Comparison of ENCODE assay signal across 23 cellular contexts in the genomic region with DNA sequence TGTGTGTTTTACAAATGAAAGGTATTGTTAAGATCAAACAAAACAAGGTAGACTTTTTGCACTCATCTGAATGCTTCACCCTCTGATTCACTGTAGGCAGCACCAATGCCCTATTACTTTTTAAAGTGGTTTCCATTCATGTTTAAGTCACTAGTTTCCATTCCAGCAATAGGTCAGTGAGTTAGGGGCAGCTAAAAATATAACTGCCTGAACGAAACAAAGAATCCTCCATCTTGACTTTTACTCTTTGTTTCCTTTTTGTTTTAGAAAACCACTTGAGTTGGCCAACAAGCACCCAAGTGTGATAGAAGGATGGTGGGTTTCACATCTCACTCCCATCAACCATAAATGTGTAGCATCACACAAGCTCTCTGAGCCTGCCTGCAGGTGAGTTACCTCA. TPM values are rescaled to one million over a fixed set of nuclear protein-coding genes. Genes with fewer than 3 reads are reported as not detected.
DNase-seq lines count a peak whose midpoint lies in the region; ATAC-seq and TF ChIP-seq lines count a peak whose summit lies in the region.
"Had no signal": no experiment of that assay in that cellular context is flagged by ENCODE, and none has a peak within 500 bp of the region (broad histone marks: within the 10 kb centered on the region; RNA-seq: fewer than 3 reads in every experiment).

No MANE protein-coding gene starts in this region.

- intact Hi-C loops in activated CD8-positive, alpha-beta T cell treated with anti-CD3 and anti-CD28 coated beads for 36 hours (cut with micrococcal nuclease), result no loop called here
- intact Hi-C loops in posterior vena cava (cut with DNase I), result no loop called here

- H3K27ac Mint-ChIP-seq in activated CD8-positive, alpha-beta T cell treated with anti-CD3 and anti-CD28 coated beads for 36 hours, result no peak overlapping the region
- no peak overlapping the region for H3K27ac Mint-ChIP-seq in activated CD8-positive, alpha-beta T cell treated with anti-CD3 and anti-CD28 coated beads, Interleukin-2, amount 10 ng/mL, durations not matched to agents 7 days and 5 days
- H3K27ac Mint-ChIP-seq: B cell had no signal

- POLR2A ChIA-PET in activated CD8-positive, alpha-beta T cell treated with anti-CD3 and anti-CD28 coated beads for 36 hours (lab: Charles Lee), result no interaction called here
- POLR2A ChIA-PET in activated CD8-positive, alpha-beta T cell treated with anti-CD3 and anti-CD28 coated beads, Interleukin-2, amount 10 ng/mL, durations not matched to agents 7 days and 5 days (lab: Charles Lee), result interaction anchor here (0.7 kb wide), 1 partner anchor 1603 kb away, joined by 3 read pairs; no protein-coding TSS in a partner anchor

- no peaks in the 10 kb centered on the region for H3K27me3 ChIP-seq in skeletal muscle tissue (ENCODE audit: control insufficient read depth in 3 of 3, insufficient read depth in 3 of 3, low read length in 3 of 3)
- H3K27me3 ChIP-seq: right lobe of liver, upper lobe of right lung had no signal

- no peak overlapping the region for H3K4me3 ChIP-seq in skeletal muscle tissue (ENCODE audit: low read length in 3 of 3)
- H3K4me3 ChIP-seq: right lobe of liver, upper lobe of right lung had no signal

- no peak for TF ChIP-seq CTCF in activated CD8-positive, alpha-beta T cell treated with anti-CD3 and anti-CD28 coated beads for 36 hours (IDR thresholded peaks at IDR 0.05)

- no peak for DNase-seq in activated CD8-positive, alpha-beta T cell treated with anti-CD3 and anti-CD28 coated beads for 36 hours
- DNase-seq in activated CD8-positive, alpha-beta T cell treated with anti-CD3 and anti-CD28 coated beads, Interleukin-2, amount 10 ng/mL, durations not matched to agents 7 days and 5 days, result no peak
- no peak for DNase-seq in NCI-H2107 treated with DMSO at 0.1 percent for 48 hours (lab: John Stamatoyannopoulos, UW; ENCODE audit: unreplicated experiment)
- DNase-seq in NCI-H2107 (lab: John Stamatoyannopoulos, UW), result no peak
- DNase-seq in posterior vena cava (ENCODE audit: low spot score), result no peak
- DNase-seq: 8988T, activated T-cell treated with anti-CD3 and anti-CD28 coated beads for 4 hours, amygdala, Calu3, caudate nucleus, foreskin fibroblast, H7, kidney, naive B cell, right lobe of liver, upper lobe of right lung had no signal

- no peaks in the 10 kb centered on the region for H3K27me3 Mint-ChIP-seq in activated CD8-positive, alpha-beta T cell treated with anti-CD3 and anti-CD28 coated beads for 36 hours
- H3K27me3 Mint-ChIP-seq in activated CD8-positive, alpha-beta T cell treated with anti-CD3 and anti-CD28 coated beads, Interleukin-2, amount 10 ng/mL, durations not matched to agents 7 days and 5 days (ENCODE audit: low read depth), result no peaks in the 10 kb centered on the region
- H3K27me3 Mint-ChIP-seq: B cell had no signal

- no peak overlapping the region for H3K4me3 Mint-ChIP-seq in activated CD8-positive, alpha-beta T cell treated with anti-CD3 and anti-CD28 coated beads for 36 hours
- no peak overlapping the region for H3K4me3 Mint-ChIP-seq in activated CD8-positive, alpha-beta T cell treated with anti-CD3 and anti-CD28 coated beads, Interleukin-2, amount 10 ng/mL, durations not matched to agents 7 days and 5 days
- H3K4me3 Mint-ChIP-seq: B cell, naive B cell had no signal

- CTCF ChIA-PET in activated CD8-positive, alpha-beta T cell treated with anti-CD3 and anti-CD28 coated beads for 36 hours (lab: Charles Lee), result interaction anchor here (0.9 to 2.0 kb wide), 3 partner anchors 20 to 84 kb away, joined by 3 to 7 read pairs (median 3); no protein-coding TSS in a partner anchor
- CTCF ChIA-PET in activated CD8-positive, alpha-beta T cell treated with anti-CD3 and anti-CD28 coated beads, Interleukin-2, amount 10 ng/mL, durations not matched to agents 7 days and 5 days (lab: Charles Lee), result interaction anchor here (1.2 kb wide), 1 partner anchor 14 kb away, joined by 3 read pairs; no protein-coding TSS in a partner anchor

- no peak overlapping the region for H3K9ac ChIP-seq in skeletal muscle tissue (ENCODE audit: low read depth in 1 of 3, low read length in 3 of 3)

- H3K36me3 Mint-ChIP-seq in activated CD8-positive, alpha-beta T cell treated with anti-CD3 and anti-CD28 coated beads for 36 hours (ENCODE audit: low read depth), result no peaks in the 10 kb centered on the region
- no peaks in the 10 kb centered on the region for H3K36me3 Mint-ChIP-seq in activated CD8-positive, alpha-beta T cell treated with anti-CD3 and anti-CD28 coated beads, Interleukin-2, amount 10 ng/mL, durations not matched to agents 7 days and 5 days (ENCODE audit: low read depth)
- H3K36me3 Mint-ChIP-seq: naive B cell had no signal

- peak; percentile 66 for ATAC-seq in activated CD8-positive, alpha-beta T cell treated with anti-CD3 and anti-CD28 coated beads for 36 hours
- ATAC-seq in activated CD8-positive, alpha-beta T cell treated with anti-CD3 and anti-CD28 coated beads, Interleukin-2, amount 10 ng/mL, durations not matched to agents 7 days and 5 days, result no peak
- ATAC-seq in GM19468 (IDR thresholded peaks at IDR 0.05; ENCODE audit: extremely low read depth, unreplicated experiment) (peak; percentile 46), HG03175 (IDR thresholded peaks at IDR 0.05; ENCODE audit: unreplicated experiment) (peak; percentile 62)
- ATAC-seq: HepG2, right lobe of liver, upper lobe of right lung had no signal

- H3K9me3 ChIP-seq in skeletal muscle tissue (ENCODE audit: control insufficient read depth in 3 of 3, low read length in 3 of 3), result no peaks in the 10 kb centered on the region
- H3K9me3 ChIP-seq: right lobe of liver, upper lobe of right lung had no signal

- H3K4me1 Mint-ChIP-seq in activated CD8-positive, alpha-beta T cell treated with anti-CD3 and anti-CD28 coated beads for 36 hours (ENCODE audit: low read depth), result peaks cover 3% of the 10 kb centered on the region
- no peaks in the 10 kb centered on the region for H3K4me1 Mint-ChIP-seq in activated CD8-positive, alpha-beta T cell treated with anti-CD3 and anti-CD28 coated beads, Interleukin-2, amount 10 ng/mL, durations not matched to agents 7 days and 5 days (ENCODE audit: low read depth)
- H3K4me1 Mint-ChIP-seq: B cell, naive B cell had no signal

- H3K9me3 Mint-ChIP-seq in activated CD8-positive, alpha-beta T cell treated with anti-CD3 and anti-CD28 coated beads for 36 hours, result no peaks in the 10 kb centered on the region
- no peaks in the 10 kb centered on the region for H3K9me3 Mint-ChIP-seq in activated CD8-positive, alpha-beta T cell treated with anti-CD3 and anti-CD28 coated beads, Interleukin-2, amount 10 ng/mL, durations not matched to agents 7 days and 5 days (ENCODE audit: insufficient read depth)

- H3K36me3 ChIP-seq in skeletal muscle tissue (ENCODE audit: control insufficient read depth in 3 of 3, insufficient read depth in 3 of 3, low read length in 3 of 3), result no peaks in the 10 kb centered on the region
- H3K36me3 ChIP-seq: right lobe of liver, upper lobe of right lung had no signal

- H3K4me1 ChIP-seq in skeletal muscle tissue (ENCODE audit: control insufficient read depth in 3 of 3, insufficient read depth in 3 of 3, low read length in 3 of 3), result peaks cover 49 to 79% (median 66%) of the 10 kb centered on the region in 3 donors
- H3K4me1 ChIP-seq: right lobe of liver, upper lobe of right lung had no signal

- H3K27ac ChIP-seq in skeletal muscle tissue (ENCODE audit: low read depth, low read length), result peak overlapping the region; percentile 6
- H3K27ac ChIP-seq: epithelial cell of prostate, right lobe of liver, upper lobe of right lung had no signal

RNA-seq across cellular contexts. Expression of a gene that starts 25.5 kb away (rescaled TPM):
- total RNA-seq in activated CD8-positive, alpha-beta T cell treated with anti-CD3 and anti-CD28 coated beads for 36 hours, result 1 to 10 TPM; 1.1 TPM
- 1 to 10 TPM; 1.8 to 2.2 TPM for total RNA-seq in activated CD8-positive, alpha-beta T cell treated with anti-CD3 and anti-CD28 coated beads, Interleukin-2, amount 10 ng/mL, durations not matched to agents 7 days and 5 days
- total RNA-seq in skeletal muscle tissue, result 7.8 TPM
- 1 to 10 TPM; 7.6 to 9.4 TPM for total RNA-seq in posterior vena cava
- total RNA-seq: HepG2, osteoblast had no signal
